ENCODE assay signal across 10 cellular contexts in the genomic region with DNA sequence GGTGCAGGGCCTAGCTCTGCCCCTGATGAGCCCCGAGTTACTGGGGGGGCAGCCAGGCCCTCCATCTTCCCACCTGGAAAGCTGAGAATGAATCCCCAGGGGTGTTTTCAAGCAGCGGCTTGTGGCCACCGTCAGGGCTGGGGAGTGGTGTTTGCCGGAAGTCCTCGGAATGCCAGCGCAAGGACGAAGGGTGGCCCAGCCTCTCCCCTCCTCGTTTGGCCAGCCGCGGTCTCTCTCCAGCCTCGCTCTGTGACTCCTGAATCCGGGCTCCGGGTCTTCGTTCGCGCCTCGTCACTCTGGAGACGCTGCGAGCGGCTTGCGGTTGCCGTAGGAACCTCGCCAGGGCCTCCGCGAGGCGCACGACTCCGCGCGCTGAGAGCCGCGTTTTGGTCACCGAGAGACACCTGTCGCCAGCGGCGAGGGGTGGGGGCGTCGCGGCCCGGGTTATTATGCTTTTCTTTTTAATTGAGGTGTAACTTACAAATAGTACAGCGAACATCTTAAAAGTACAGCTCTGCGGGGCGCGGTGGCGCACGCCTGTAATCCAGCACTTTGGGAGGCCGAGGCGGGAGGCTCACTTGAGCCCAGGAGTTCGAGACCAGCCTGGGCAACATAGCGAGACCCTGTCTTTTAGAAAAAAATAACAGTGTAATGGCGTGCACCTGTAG. TPM values are rescaled to one million over a fixed set of nuclear protein-coding genes. Genes with fewer than 3 reads are reported as not detected.
DNase-seq lines count a peak whose midpoint lies in the region; ATAC-seq, FAIRE-seq and TF ChIP-seq lines count a peak whose summit lies in the region.
"Had no signal": no experiment of that assay in that cellular context is flagged by ENCODE, and none has a peak within 500 bp of the region (broad histone marks: within the 10 kb centered on the region; RNA-seq: fewer than 3 reads in every experiment).

No MANE protein-coding gene starts in this region.

- BruUV-seq in HepG2 (replicated peaks; lab: Mats Ljungman, UMichigan): no TSS peak

- 44% methylated on average over 15 of the region's 51 CpGs for WGBS in HepG2 (ENCODE audit: low lambda C conversion rate)

- peaks cover 14% of the 10 kb centered on the region for H3K4me1 Mint-ChIP-seq in activated CD4-positive, alpha-beta T cell treated with anti-CD3 and anti-CD28 coated beads, Interleukin-2, amount 10 ng/mL, durations not matched to agents 7 days and 5 days

- intact Hi-C loops in dorsolateral prefrontal cortex (cut with DNase I): no loop called here
- intact Hi-C loops in HepG2 (cut with micrococcal nuclease; ENCODE audit: unreplicated experiment): loop anchor here (5.0 kb wide), 1 partner anchor 46 kb away; a partner anchor contains a TSS

- peak overlapping the region in 54 of 59 donors; percentile 14 to 61 (median 38) for H3K4me3 ChIP-seq in dorsolateral prefrontal cortex
- H3K4me3 ChIP-seq in HepG2 (replicated peaks in 1 of 3; ENCODE audit: insufficient read depth in 1 of 3, low read depth in 2 of 3, low read length in 3 of 3): peak overlapping the region in 1 of 3 experiments; percentile 52; a peak in 1 of 6 replicates

- no peak for TF ChIP-seq EP300 in HepG2 (IDR thresholded peaks at IDR 0.05; ENCODE audit: low read depth in 2 of 2, low read length in 2 of 2)
- no peak for TF ChIP-seq EP300 in HepG2 (CRISPR knock-in tag; IDR thresholded peaks at IDR 0.05; ENCODE audit: borderline replicate concordance)

- peaks cover 86% of the 10 kb centered on the region for H3K27me3 Mint-ChIP-seq in activated CD4-positive, alpha-beta T cell treated with anti-CD3 and anti-CD28 coated beads, Interleukin-2, amount 10 ng/mL, durations not matched to agents 7 days and 5 days

- CTCF ChIA-PET in activated CD4-positive, alpha-beta T cell treated with anti-CD3 and anti-CD28 coated beads, Interleukin-2, amount 10 ng/mL, durations not matched to agents 7 days and 5 days (lab: Charles Lee): interaction anchor here (0.5 to 1.9 kb wide), 2 partner anchors 8 to 355 kb away, joined by 3 to 6 read pairs; no protein-coding TSS in a partner anchor
- CTCF ChIA-PET in HepG2 (lab: Yijun Ruan, JAX; ENCODE audit: low intra/inter-chr PET ratio, low total read pairs): no interaction called here

- H3K9ac ChIP-seq in HepG2 (ENCODE audit: insufficient read depth, low read depth, low read length): no peak overlapping the region

- peak; percentile 60 for ATAC-seq in HepG2
- ATAC-seq in GM18858 (IDR thresholded peaks at IDR 0.05; ENCODE audit: unreplicated experiment): no peak

- peak in 30 of 56 donors; percentile 5 to 48 (median 26) for TF ChIP-seq CTCF in dorsolateral prefrontal cortex (IDR thresholded peaks at IDR 0.05 in 54 of 56, conservative IDR thresholded peaks at IDR 0.05 in 2 of 56; ENCODE audit: low read depth in 1 of 56, partially characterized antibody in 56 of 56)
- TF ChIP-seq CTCF in HepG2 (CRISPR knock-in tag; IDR thresholded peaks at IDR 0.05): peak; percentile 47

- peak overlapping the region in 46 of 59 donors; percentile 0 to 87 (median 71) for H3K27ac ChIP-seq in dorsolateral prefrontal cortex
- H3K27ac ChIP-seq in HepG2 (ENCODE audit: extremely low read length, insufficient read depth, low read length): no peak overlapping the region
- H3K27ac ChIP-seq: 22Rv1 had no signal

- peaks cover 63% of the 10 kb centered on the region for H3K4me1 ChIP-seq in HepG2 (ENCODE audit: insufficient read depth, low read length)

- TF ChIP-seq RAD21 in HepG2 (CRISPR knock-in tag; IDR thresholded peaks at IDR 0.05): no peak

- in situ Hi-C loops in HepG2 (cut with HindIII; ENCODE audit: extremely low pct_ligation_motif_present, low pct_unique_long_range_greater_than_20kb): no loop called here

- no peak overlapping the region for H3K4me3 Mint-ChIP-seq in activated CD4-positive, alpha-beta T cell treated with anti-CD3 and anti-CD28 coated beads, Interleukin-2, amount 10 ng/mL, durations not matched to agents 7 days and 5 days

- no peaks in the 10 kb centered on the region for H3K36me3 ChIP-seq in HepG2 (replicated peaks in 1 of 2; ENCODE audit: control insufficient read depth in 1 of 2, insufficient read depth in 2 of 2, low read length in 2 of 2)

- H3K4me2 ChIP-seq in HepG2 (ENCODE audit: low read depth, low read length): peak overlapping the region; percentile 56

- DNase-seq in SIG-M5 treated with dmso at 0.1 percent for 504 hours (lab: John Stamatoyannopoulos, UW; ENCODE audit: unreplicated experiment) (peak; percentile 43), SIG-M5 (lab: John Stamatoyannopoulos, UW) (no peak), NCI-H345 treated with DMSO at 0.1 percent for 48 hours (lab: John Stamatoyannopoulos, UW; ENCODE audit: unreplicated experiment) (peak; percentile 62), dorsolateral prefrontal cortex (peak; percentile 69 to 91 (median 82)), HepG2 (ENCODE audit: low spot score) (peak; percentile 71)
- peak; percentile 70 for DNase-seq in activated CD4-positive, alpha-beta T cell treated with anti-CD3 and anti-CD28 coated beads, Interleukin-2, amount 10 ng/mL, durations not matched to agents 7 days and 5 days
- peak; percentile 64 for DNase-seq in stimulated activated CD4-positive, alpha-beta T cell treated with anti-CD3 and anti-CD28 coated beads, Interleukin-4, amount 100 ng/mL, for 1 hour

- H3K9me3 ChIP-seq in HepG2 (ENCODE audit: low read length): no peaks in the 10 kb centered on the region

- H2AFZ ChIP-seq in HepG2 (ENCODE audit: low read length): no peak overlapping the region

- H3K36me3 Mint-ChIP-seq in activated CD4-positive, alpha-beta T cell treated with anti-CD3 and anti-CD28 coated beads, Interleukin-2, amount 10 ng/mL, durations not matched to agents 7 days and 5 days (ENCODE audit: low read depth): no peaks in the 10 kb centered on the region

- no peak overlapping the region for H3K27ac Mint-ChIP-seq in activated CD4-positive, alpha-beta T cell treated with anti-CD3 and anti-CD28 coated beads, Interleukin-2, amount 10 ng/mL, durations not matched to agents 7 days and 5 days

- TF ChIP-seq POLR2A in HepG2 (IDR thresholded peaks at IDR 0.05; ENCODE audit: insufficient read depth in 1 of 2, low read depth in 2 of 2, low read length in 2 of 2): no peak

- H4K20me1 ChIP-seq in HepG2 (ENCODE audit: insufficient read depth, low read length): no peaks in the 10 kb centered on the region

- H3K79me2 ChIP-seq in HepG2 (ENCODE audit: insufficient read depth, low read length): no peaks in the 10 kb centered on the region

- POLR2A ChIA-PET in activated CD4-positive, alpha-beta T cell treated with anti-CD3 and anti-CD28 coated beads, Interleukin-2, amount 10 ng/mL, durations not matched to agents 7 days and 5 days (lab: Charles Lee): interaction anchor here (0.6 kb wide), 1 partner anchor 19 kb away, joined by 5 read pairs; no protein-coding TSS in a partner anchor
- POLR2A ChIA-PET in HepG2 (lab: Yijun Ruan, JAX): interaction anchor here (2.1 kb wide), 1 partner anchor 23 kb away, joined by 5 read pairs; no protein-coding TSS in a partner anchor

- FAIRE-seq in HepG2 (lab: Jason Lieb, UNC): no peak

- no peaks in the 10 kb centered on the region for H3K9me3 Mint-ChIP-seq in activated CD4-positive, alpha-beta T cell treated with anti-CD3 and anti-CD28 coated beads, Interleukin-2, amount 10 ng/mL, durations not matched to agents 7 days and 5 days

- H3K27me3 ChIP-seq in dorsolateral prefrontal cortex: no peaks in the 10 kb centered on the region
- H3K27me3 ChIP-seq in HepG2 (ENCODE audit: control insufficient read depth in 1 of 2, insufficient read depth in 2 of 2, low read length in 2 of 2): peaks cover under 1 to 45% of the 10 kb centered on the region in 2 experiments; a peak in 3 of 5 replicates

RNA-seq across cellular contexts. Expression of a gene that starts 6.3 kb away (rescaled TPM):
- under 1 TPM; 0.17 to 0.23 TPM for total RNA-seq in activated CD4-positive, alpha-beta T cell treated with anti-CD3 and anti-CD28 coated beads, Interleukin-2, amount 10 ng/mL, durations not matched to agents 7 days and 5 days
- total RNA-seq in dorsolateral prefrontal cortex (1 to 10 TPM in 88 of 120 experiments, under 1 TPM in 30, not detected in 2; 0.35 to 4.3 (median 1.4) TPM), HepG2 (2016; rRNA removed; fragmentation: Illumina TruSeq; extraction: Trizol) (18.9 and 24.2 TPM in 2 replicates)
- total RNA-seq in HepG2 (2016; cell fraction: cytosol; rRNA removed; fragmentation: Illumina TruSeq; extraction: Trizol; ENCODE audit: low read depth): 15.4 and 17.8 TPM in 2 replicates
- 18.4 and 24.9 TPM in 2 replicates for total RNA-seq in HepG2 (2016; cell fraction: insoluble cytoplasmic fraction; rRNA removed; fragmentation: Illumina TruSeq; extraction: Trizol)
- total RNA-seq in HepG2 (2016; cell fraction: membrane; rRNA removed; fragmentation: Illumina TruSeq; extraction: Trizol): 25.0 and 25.7 TPM in 2 replicates
- 24.1 and 25.4 TPM in 2 replicates for total RNA-seq in HepG2 (2016; cell fraction: nucleus; rRNA removed; fragmentation: Illumina TruSeq; extraction: Trizol)
- polyA plus RNA-seq in HepG2 (2011; rRNA removed): 44.4 and 65.7 TPM in 2 replicates
- 51.3 and 51.5 TPM in 2 replicates for polyA plus RNA-seq in HepG2 (2011; cell fraction: cytosol; rRNA removed)
- polyA plus RNA-seq in HepG2 (2011; cell fraction: nucleus; rRNA removed): 13.4 and 13.6 TPM in 2 replicates
- 25.3 and 25.4 TPM in 2 replicates for polyA plus RNA-seq in HepG2 (2012)
- polyA plus RNA-seq in HepG2 (2016; cell fraction: cytosol; fragmentation: Illumina TruSeq; extraction: Trizol; ENCODE audit: low read depth): 22.6 and 32.8 TPM in 2 replicates
- 25.8 and 26.8 TPM in 2 replicates for polyA plus RNA-seq in HepG2 (2016; cell fraction: insoluble cytoplasmic fraction; fragmentation: Illumina TruSeq; extraction: Trizol; ENCODE audit: low read depth)
- polyA plus RNA-seq in HepG2 (2016; cell fraction: membrane; fragmentation: Illumina TruSeq; extraction: Trizol; ENCODE audit: low read depth): 31.8 and 34.1 TPM in 2 replicates
- polyA plus RNA-seq in HepG2 (2016; cell fraction: nucleus; fragmentation: Illumina TruSeq; extraction: Trizol; ENCODE audit: insufficient read depth, low read depth): 38.2 and 40.9 TPM in 2 replicates
- 11.9 and 47.4 TPM in 2 replicates for polyA minus RNA-seq in HepG2 (2011; rRNA and poly(A)+ RNA removed; ENCODE audit: low replicate concordance)
- 22.6 and 22.7 TPM in 2 replicates for polyA minus RNA-seq in HepG2 (2011; cell fraction: cytosol; rRNA and poly(A)+ RNA removed)
- polyA minus RNA-seq in HepG2 (2011; cell fraction: nucleus; rRNA and poly(A)+ RNA removed): 6.4 and 12.8 TPM in 2 replicates

RNA-seq across cellular contexts. Expression of a gene that starts 6.5 kb away (rescaled TPM):
- not detected for total RNA-seq in activated CD4-positive, alpha-beta T cell treated with anti-CD3 and anti-CD28 coated beads, Interleukin-2, amount 10 ng/mL, durations not matched to agents 7 days and 5 days
- total RNA-seq in dorsolateral prefrontal cortex: 100 to 1,000 TPM in 35 of 120 experiments, 10 to 100 TPM in 85; 21.0 to 129 (median 87.1) TPM
- not detected in 2 replicates for total RNA-seq in HepG2 (2016; rRNA removed; fragmentation: Illumina TruSeq; extraction: Trizol)
- not detected in 2 replicates for total RNA-seq in HepG2 (2016; cell fraction: cytosol; rRNA removed; fragmentation: Illumina TruSeq; extraction: Trizol; ENCODE audit: low read depth)
- not detected in 2 replicates for total RNA-seq in HepG2 (2016; cell fraction: insoluble cytoplasmic fraction; rRNA removed; fragmentation: Illumina TruSeq; extraction: Trizol)
- total RNA-seq in HepG2 (2016; cell fraction: membrane; rRNA removed; fragmentation: Illumina TruSeq; extraction: Trizol): not detected in 2 replicates
- not detected in 2 replicates for total RNA-seq in HepG2 (2016; cell fraction: nucleus; rRNA removed; fragmentation: Illumina TruSeq; extraction: Trizol)
- polyA plus RNA-seq in HepG2 (2011; rRNA removed): not detected in 2 replicates
- polyA plus RNA-seq in HepG2 (2011; cell fraction: cytosol; rRNA removed): 0.03 TPM in 1 of 2 replicates, not detected in the other
- polyA plus RNA-seq in HepG2 (2011; cell fraction: nucleus; rRNA removed): not detected in 2 replicates
- not detected in 2 replicates for polyA plus RNA-seq in HepG2 (2012)
- polyA plus RNA-seq in HepG2 (2016; cell fraction: cytosol; fragmentation: Illumina TruSeq; extraction: Trizol; ENCODE audit: low read depth): not detected in 2 replicates
- not detected in 2 replicates for polyA plus RNA-seq in HepG2 (2016; cell fraction: insoluble cytoplasmic fraction; fragmentation: Illumina TruSeq; extraction: Trizol; ENCODE audit: low read depth)
- polyA plus RNA-seq in HepG2 (2016; cell fraction: membrane; fragmentation: Illumina TruSeq; extraction: Trizol; ENCODE audit: low read depth): not detected in 2 replicates
- not detected in 2 replicates for polyA plus RNA-seq in HepG2 (2016; cell fraction: nucleus; fragmentation: Illumina TruSeq; extraction: Trizol; ENCODE audit: insufficient read depth, low read depth)
- not detected in 2 replicates for polyA minus RNA-seq in HepG2 (2011; rRNA and poly(A)+ RNA removed; ENCODE audit: low replicate concordance)
- not detected in 2 replicates for polyA minus RNA-seq in HepG2 (2011; cell fraction: cytosol; rRNA and poly(A)+ RNA removed)
- not detected in 2 replicates for polyA minus RNA-seq in HepG2 (2011; cell fraction: nucleus; rRNA and poly(A)+ RNA removed)
- polyA plus RNA-seq: esophagus had no signal

RNA-seq across cellular contexts. Expression of a gene that starts 44.6 kb away (rescaled TPM):
- 100 to 1,000 TPM; 468 to 521 TPM for total RNA-seq in activated CD4-positive, alpha-beta T cell treated with anti-CD3 and anti-CD28 coated beads, Interleukin-2, amount 10 ng/mL, durations not matched to agents 7 days and 5 days
- total RNA-seq in dorsolateral prefrontal cortex (100 to 1,000 TPM; 359 to 670 (median 471) TPM), HepG2 (2016; rRNA removed; fragmentation: Illumina TruSeq; extraction: Trizol) (238 and 251 TPM in 2 replicates)
- total RNA-seq in HepG2 (2016; cell fraction: cytosol; rRNA removed; fragmentation: Illumina TruSeq; extraction: Trizol; ENCODE audit: low read depth): 42.5 and 43.8 TPM in 2 replicates
- total RNA-seq in HepG2 (2016; cell fraction: insoluble cytoplasmic fraction; rRNA removed; fragmentation: Illumina TruSeq; extraction: Trizol): 229 and 234 TPM in 2 replicates
- total RNA-seq in HepG2 (2016; cell fraction: membrane; rRNA removed; fragmentation: Illumina TruSeq; extraction: Trizol): 50.6 and 57.8 TPM in 2 replicates
- total RNA-seq in HepG2 (2016; cell fraction: nucleus; rRNA removed; fragmentation: Illumina TruSeq; extraction: Trizol): 224 and 247 TPM in 2 replicates
- 344 and 362 TPM in 2 replicates for polyA plus RNA-seq in HepG2 (2011; rRNA removed)
- polyA plus RNA-seq in HepG2 (2011; cell fraction: cytosol; rRNA removed): 156 and 197 TPM in 2 replicates
- 920 and 1,014 TPM in 2 replicates for polyA plus RNA-seq in HepG2 (2011; cell fraction: nucleus; rRNA removed)
- 102 and 112 TPM in 2 replicates for polyA plus RNA-seq in HepG2 (2012)
- polyA plus RNA-seq in HepG2 (2016; cell fraction: cytosol; fragmentation: Illumina TruSeq; extraction: Trizol; ENCODE audit: low read depth): 3.1 and 3.6 TPM in 2 replicates
- 120 and 135 TPM in 2 replicates for polyA plus RNA-seq in HepG2 (2016; cell fraction: insoluble cytoplasmic fraction; fragmentation: Illumina TruSeq; extraction: Trizol; ENCODE audit: low read depth)
- polyA plus RNA-seq in HepG2 (2016; cell fraction: membrane; fragmentation: Illumina TruSeq; extraction: Trizol; ENCODE audit: low read depth): 11.9 and 15.1 TPM in 2 replicates
- 326 and 352 TPM in 2 replicates for polyA plus RNA-seq in HepG2 (2016; cell fraction: nucleus; fragmentation: Illumina TruSeq; extraction: Trizol; ENCODE audit: insufficient read depth, low read depth)
- 454 and 540 TPM in 2 replicates for polyA minus RNA-seq in HepG2 (2011; rRNA and poly(A)+ RNA removed; ENCODE audit: low replicate concordance)
- 210 and 220 TPM in 2 replicates for polyA minus RNA-seq in HepG2 (2011; cell fraction: cytosol; rRNA and poly(A)+ RNA removed)
- 473 and 556 TPM in 2 replicates for polyA minus RNA-seq in HepG2 (2011; cell fraction: nucleus; rRNA and poly(A)+ RNA removed)

Comparison
In these comparisons a context has a peak if more than half of its experiments do, and no peak if none do; other contexts are left out.
1. RNA of a gene that starts 6.5 kb away (total RNA-seq): 21.0 to 129 TPM in dorsolateral prefrontal cortex; not detected in activated CD4-positive, alpha-beta T cell treated with anti-CD3 and anti-CD28 coated beads, Interleukin-2, amount 10 ng/mL, durations not matched to agents 7 days and 5 days and not detected in HepG2; every median in the first group is over 10 times any median in the second.